Comparison of ENCODE assay signal across 22 cellular contexts in the genomic region with DNA sequence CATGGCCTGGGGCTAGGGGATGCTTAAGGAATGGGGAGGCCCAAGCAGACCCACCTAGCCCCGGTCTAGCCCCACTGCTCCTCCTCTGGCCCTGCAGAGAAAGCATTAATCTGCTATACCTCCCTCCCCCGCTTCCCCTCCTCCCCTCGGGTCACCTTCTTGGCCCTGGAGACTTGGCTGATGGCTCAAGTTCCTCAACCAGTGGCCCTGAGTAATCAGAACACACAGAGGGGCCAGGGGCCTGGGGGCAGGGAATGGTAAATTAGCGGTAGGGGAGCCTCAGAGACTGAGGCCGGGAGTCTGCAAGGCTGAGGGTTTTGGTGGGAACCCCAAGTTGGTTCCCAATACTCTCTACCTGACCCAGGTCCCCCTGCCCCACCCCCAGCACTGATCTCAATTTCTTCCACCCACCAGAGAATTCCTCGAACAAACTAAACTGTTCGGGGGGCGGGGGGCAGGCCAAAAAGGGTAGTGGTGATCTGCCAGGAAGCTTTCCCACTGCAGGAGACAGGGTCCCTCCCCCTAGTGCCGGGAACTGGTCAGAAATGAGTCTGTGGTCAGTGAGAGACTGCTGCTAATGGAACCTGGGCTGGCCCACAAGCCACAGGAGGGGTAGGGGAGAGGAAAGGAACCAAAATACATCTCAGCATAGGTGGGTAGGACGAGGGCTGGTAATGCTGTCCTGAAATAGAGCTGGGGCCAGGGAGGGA. TPM values are rescaled to one million over a fixed set of nuclear protein-coding genes. Genes with fewer than 3 reads are reported as not detected.
DNase-seq lines count a peak whose midpoint lies in the region; TF ChIP-seq lines count a peak whose summit lies in the region.
"Had no signal": no experiment of that assay in that cellular context is flagged by ENCODE, and none has a peak within 500 bp of the region (broad histone marks: within the 10 kb centered on the region; RNA-seq: fewer than 3 reads in every experiment).

No MANE protein-coding gene starts in this region.

- H3K4me1 ChIP-seq in Karpas-422 (ENCODE audit: low read length) (peaks cover 39% of the 10 kb centered on the region), testis (peaks cover 4% of the 10 kb centered on the region)

- H3K27ac ChIP-seq in Karpas-422 (ENCODE audit: low read length) (peak overlapping the region; percentile 35), coronary artery (no peak overlapping the region), testis (no peak overlapping the region)
- H3K27ac ChIP-seq: GM23248, KMS-11 had no signal

- no peak for TF ChIP-seq POLR2A in testis (IDR thresholded peaks at IDR 0.05)

- H3K4me2 ChIP-seq in Karpas-422 (ENCODE audit: low read depth, low read length, poor library complexity, severe bottlenecking) = peak overlapping the region; percentile 42
- H3K4me2 ChIP-seq: KMS-11 had no signal

- no peak overlapping the region; the same call in 1 of the 2 replicates for H2AFZ ChIP-seq in Karpas-422 (ENCODE audit: low read length)
- H2AFZ ChIP-seq: GM23248 had no signal

- no peak for DNase-seq in Karpas-422
- DNase-seq in ecto neural progenitor cell (ENCODE audit: low spot score) = peak; percentile 54
- peak; percentile 77 for DNase-seq in left kidney (ENCODE audit: low read depth, low spot score)
- peak; percentile 50 for DNase-seq in posterior vena cava (ENCODE audit: low spot score)
- no peak for DNase-seq in coronary artery (ENCODE audit: low spot score)
- no peak for DNase-seq in pons (ENCODE audit: low spot score)
- DNase-seq in testis = no peak
- no peak for DNase-seq in dermis blood vessel endothelial cell
- DNase-seq: Caco-2; CD4-positive, alpha-beta T cell; GDM1; GM23248; NCI-H1048; NCI-H1436 treated with DMSO at 0.1 percent for 48 hours; NCI-H2029; NCI-H345; NCI-H524 treated with DMSO at 0.1 percent for 48 hours; PC-3; RPMI8226; SHP77 treated with DMSO at 0.1 percent for 48 hours had no signal

- H3K9me2 ChIP-seq in Karpas-422 (replicated peaks; ENCODE audit: insufficient read depth, low read length) = no peaks in the 10 kb centered on the region

- no peaks in the 10 kb centered on the region; the same call in 1 of the 2 replicates for H3K79me2 ChIP-seq in Karpas-422 (ENCODE audit: low read length)

- 77 to 84% methylated on average over 10 of the region's 10 CpGs for WGBS in testis, 2 donors

- H3K9me3 ChIP-seq in Karpas-422 (ENCODE audit: low read length) (no peaks in the 10 kb centered on the region), testis (no peaks in the 10 kb centered on the region)
- H3K9me3 ChIP-seq: Caco-2 had no signal

- H3K4me3 ChIP-seq in Karpas-422 (ENCODE audit: low read length) (no peak overlapping the region), coronary artery (no peak overlapping the region), testis (no peak overlapping the region)
- H3K4me3 ChIP-seq: GM23248 had no signal

- intact Hi-C loops in posterior vena cava (cut with DNase I) (loop anchor here (10.0 kb wide), 2 partner anchors 242 to 252 kb away; no protein-coding TSS in a partner anchor), testis (cut with DNase I; ENCODE audit: low total_unique reads) (no loop called here)

- no peak for TF ChIP-seq CTCF in coronary artery (IDR thresholded peaks at IDR 0.05)
- no peak for TF ChIP-seq CTCF in testis (IDR thresholded peaks at IDR 0.05)

- no peaks in the 10 kb centered on the region for H4K20me1 ChIP-seq in Karpas-422 (ENCODE audit: insufficient read depth, low read depth, low read length)

- no peaks in the 10 kb centered on the region for H3K27me3 ChIP-seq in Karpas-422 (ENCODE audit: low read length)
- H3K27me3 ChIP-seq in testis = no peaks in the 10 kb centered on the region

- peak overlapping the region; percentile 44; the same call in 1 of the 2 replicates for H3K9ac ChIP-seq in Karpas-422 (ENCODE audit: low read length)
- H3K9ac ChIP-seq: GM23248, KMS-11 had no signal

- H3K36me3 ChIP-seq in Karpas-422 (ENCODE audit: insufficient read depth, low read length) (peaks cover 10% of the 10 kb centered on the region; the same call in 1 of the 2 replicates), testis (ENCODE audit: low read depth, missing control alignments) (no peaks in the 10 kb centered on the region)

RNA-seq across cellular contexts. Expression of a gene that starts 12.8 kb away (rescaled TPM):
- 124 and 168 TPM in 2 replicates for total RNA-seq in Karpas-422 (2014; rRNA removed; shearing (Covaris generic); ENCODE audit: low replicate concordance)
- total RNA-seq in posterior vena cava (10 to 100 TPM; 27.9 to 33.0 TPM), testis (10 to 100 TPM; 87.6 to 99.0 TPM), dermis blood vessel endothelial cell (70.1 and 163 TPM in 2 replicates)
- polyA plus RNA-seq in testis (ENCODE audit: insufficient read depth, low read depth, low replicate concordance) = 67.3 TPM

RNA-seq across cellular contexts. Expression of a gene that starts 15.0 kb away (rescaled TPM):
- total RNA-seq in Karpas-422 (2014; rRNA removed; shearing (Covaris generic); ENCODE audit: low replicate concordance) = 17.9 and 26.7 TPM in 2 replicates
- 1 to 10 TPM; 2.5 to 4.2 TPM for total RNA-seq in posterior vena cava
- total RNA-seq in testis = 1 to 10 TPM; 1.9 to 3.5 TPM
- 2.7 TPM for polyA plus RNA-seq in testis (ENCODE audit: insufficient read depth, low read depth, low replicate concordance)
- under 0.01 and 0.14 TPM in 2 replicates for total RNA-seq in dermis blood vessel endothelial cell
- total RNA-seq: Daoy had no signal

RNA-seq across cellular contexts. Expression of a gene that starts 31.5 kb away (rescaled TPM):
- 1.0 and 1.1 TPM in 2 replicates for total RNA-seq in Karpas-422 (2014; rRNA removed; shearing (Covaris generic); ENCODE audit: low replicate concordance)
- total RNA-seq in posterior vena cava = 1 to 10 TPM; 1.5 to 4.5 TPM
- total RNA-seq in testis = 1 to 10 TPM; 2.1 to 2.4 TPM
- polyA plus RNA-seq in testis (ENCODE audit: insufficient read depth, low read depth, low replicate concordance) = 3.1 TPM
- total RNA-seq in dermis blood vessel endothelial cell = not detected in 2 replicates
- total RNA-seq: GM23248 had no signal
- polyA plus RNA-seq: GM23248 had no signal

RNA-seq across cellular contexts. Expression of a gene that starts 39.7 kb away (rescaled TPM):
- total RNA-seq in Karpas-422 (2014; rRNA removed; shearing (Covaris generic); ENCODE audit: low replicate concordance) = 59.9 and 99.8 TPM in 2 replicates
- total RNA-seq in posterior vena cava = 10 to 100 TPM; 44.7 to 54.3 TPM
- 10 to 100 TPM; 38.7 to 54.9 TPM for total RNA-seq in testis
- 50.2 TPM for polyA plus RNA-seq in testis (ENCODE audit: insufficient read depth, low read depth, low replicate concordance)
- total RNA-seq in dermis blood vessel endothelial cell = 23.4 and 45.1 TPM in 2 replicates

RNA-seq across cellular contexts. Expression of a gene that starts 47.1 kb away (rescaled TPM):
- 44.0 and 78.6 TPM in 2 replicates for total RNA-seq in Karpas-422 (2014; rRNA removed; shearing (Covaris generic); ENCODE audit: low replicate concordance)
- total RNA-seq in posterior vena cava = 10 to 100 TPM in 1 of 2 donors, 1 to 10 TPM in 1; 9.9 to 10.5 TPM
- total RNA-seq in testis = 10 to 100 TPM; 48.1 to 60.6 TPM
- 118 TPM for polyA plus RNA-seq in testis (ENCODE audit: insufficient read depth, low read depth, low replicate concordance)
- total RNA-seq in dermis blood vessel endothelial cell = 19.9 and 67.1 TPM in 2 replicates

Comparison
In these comparisons a context has a peak if more than half of its experiments do, and no peak if none do; other contexts are left out.
1. DNase-seq: peak in ecto neural progenitor cell (single experiment), left kidney (single experiment) and posterior vena cava (single experiment); none in Karpas-422 (single experiment), coronary artery (single experiment), pons (single experiment), testis (single experiment) and dermis blood vessel endothelial cell (single experiment).